In the genomic region with DNA sequence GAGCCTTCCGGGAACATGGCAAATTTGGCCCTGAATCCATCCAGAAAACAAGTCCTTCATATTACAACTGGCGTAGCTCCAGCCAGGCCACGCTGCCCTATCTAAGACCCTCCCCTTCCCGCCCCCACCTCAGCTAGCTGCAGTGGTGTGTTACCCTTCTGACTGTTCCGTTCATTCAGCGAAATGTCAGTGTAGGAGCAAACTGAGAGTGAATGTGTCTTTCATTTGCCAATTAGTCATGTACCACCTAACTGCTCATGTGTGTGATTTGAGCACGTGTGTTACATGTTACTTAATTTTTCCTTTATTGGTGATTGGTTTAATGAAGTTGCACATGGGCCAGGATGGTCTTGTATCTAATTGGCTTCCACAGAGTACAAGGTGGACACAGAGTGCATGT, we compare ENCODE assay signal across 15 cellular contexts.
DNase-seq lines count a peak whose midpoint lies in the region; ATAC-seq lines count a peak whose summit lies in the region.
"Had no signal": no experiment of that assay in that cellular context is flagged by ENCODE, and none has a peak within 500 bp of the region (broad histone marks: within the 10 kb centered on the region; RNA-seq: fewer than 3 reads in every experiment).

No MANE protein-coding gene starts in this region.

- DNase-seq in activated T-cell treated with anti-CD3 and anti-CD28 coated beads for 48 hours (ENCODE audit: low read depth) (peak; percentile 36), RKO (ENCODE audit: low spot score) (no peak)
- DNase-seq in activated T-cell treated with anti-CD3 and anti-CD28 coated beads, Interleukin-2, amount 50 U/mL, for 1 hour: no peak
- peak; percentile 54 to 65 for DNase-seq in activated CD4-positive, alpha-beta T cell treated with anti-CD3 and anti-CD28 coated beads, Interleukin-2, amount 50 U/mL, for 48 hours
- DNase-seq in stimulated activated CD4-positive, alpha-beta T cell treated with anti-CD3 and anti-CD28 coated beads, Interleukin-12 subunit alpha, Interleukin-12 subunit beta, amount 100 ng/mL, for 24 hours (ENCODE audit: low read depth in 2 of 2): peak; percentile 21 to 23
- peak; percentile 62 for DNase-seq in stimulated activated naive CD8-positive, alpha-beta T cell treated with anti-CD3 and anti-CD28 coated beads, Interleukin-15, Interleukin-2, amounts not matched to agents 100 U/mL and 50 U/mL, for 24 hours
- DNase-seq: GF-D8, hypothalamus, mucosa of descending colon, NCI-H1417 treated with DMSO at 0.1 percent for 48 hours, NCI-H345, SJCRH30, trophoblast cell had no signal

- ATAC-seq in stimulated activated naive CD8-positive, alpha-beta T cell treated with anti-CD3 and anti-CD28 coated beads, Interleukin-15, Interleukin-2, amounts not matched to agents 100 U/mL and 50 U/mL, for 24 hours: peak; percentile 85
- ATAC-seq in HG02981 (IDR thresholded peaks at IDR 0.05; ENCODE audit: unreplicated experiment): no peak
- ATAC-seq in HG02571 (IDR thresholded peaks at IDR 0.05; ENCODE audit: unreplicated experiment): no peak
- ATAC-seq: mucosa of descending colon had no signal

Comparison
In these comparisons a context has a peak if more than half of its experiments do, and no peak if none do; other contexts are left out.
1. DNase-seq: peak in activated T-cell treated with anti-CD3 and anti-CD28 coated beads for 48 hours (single experiment), activated CD4-positive, alpha-beta T cell treated with anti-CD3 and anti-CD28 coated beads, Interleukin-2, amount 50 U/mL, for 48 hours (2 of 2), stimulated activated CD4-positive, alpha-beta T cell treated with anti-CD3 and anti-CD28 coated beads, Interleukin-12 subunit alpha, Interleukin-12 subunit beta, amount 100 ng/mL, for 24 hours (2 of 2) and stimulated activated naive CD8-positive, alpha-beta T cell treated with anti-CD3 and anti-CD28 coated beads, Interleukin-15, Interleukin-2, amounts not matched to agents 100 U/mL and 50 U/mL, for 24 hours (single experiment); none in activated T-cell treated with anti-CD3 and anti-CD28 coated beads, Interleukin-2, amount 50 U/mL, for 1 hour (single experiment) and RKO (single experiment).